ENCODE assay signal across 1 cellular context in genomic region chr14:95294834-95295599, GRCh38.
TF ChIP-seq lines count a peak whose summit lies in the region.

No MANE protein-coding gene starts in this region.

TF ChIP-seq in HepG2, 621 proteins besides CTCF, POLR2A, EP300 and RAD21 (continued from another document):
- no peak for TF ChIP-seq ARID3A (IDR thresholded peaks at IDR 0.05; ENCODE audit: low read depth, low read length)
- no peak for TF ChIP-seq PHF8 (CRISPR knock-in tag; IDR thresholded peaks at IDR 0.05)
- TF ChIP-seq ZNF687 (CRISPR knock-in tag; IDR thresholded peaks at IDR 0.05) = peak; percentile 24; the same call in 1 of the 2 replicates
- TF ChIP-seq ZNF280B (CRISPR knock-in tag; IDR thresholded peaks at IDR 0.05; ENCODE audit: borderline replicate concordance) = no peak
- no peak for TF ChIP-seq TEAD3 (CRISPR knock-in tag; optimal IDR thresholded peaks at IDR 0.05; ENCODE audit: borderline replicate concordance)
- no peak for TF ChIP-seq THRA (CRISPR knock-in tag; IDR thresholded peaks at IDR 0.05; ENCODE audit: borderline replicate concordance)
- TF ChIP-seq YEATS4 (CRISPR knock-in tag; IDR thresholded peaks at IDR 0.05; ENCODE audit: borderline replicate concordance) = no peak
- TF ChIP-seq ZNF790 (CRISPR knock-in tag; IDR thresholded peaks at IDR 0.05; ENCODE audit: borderline replicate concordance) = peak; percentile 100
- TF ChIP-seq ZNF414 (CRISPR knock-in tag; IDR thresholded peaks at IDR 0.05) = 0 out of 2 replicates have a peak, but pooled peaks have one; percentile 75
- no peak for TF ChIP-seq ZNF331 (CRISPR knock-in tag; IDR thresholded peaks at IDR 0.05)
TF ChIP-seq in HepG2: peak in this region for 19.
